Comparison of ENCODE assay signal across 20 cellular contexts in genomic region chr2:215370116-215370965, GRCh38. TPM values are rescaled to one million over a fixed set of nuclear protein-coding genes. Genes with fewer than 3 reads are reported as not detected.
DNase-seq lines count a peak whose midpoint lies in the region; ATAC-seq and TF ChIP-seq lines count a peak whose summit lies in the region.
"Had no signal": no experiment of that assay in that cellular context is flagged by ENCODE, and none has a peak within 500 bp of the region (broad histone marks: within the 10 kb centered on the region; RNA-seq: fewer than 3 reads in every experiment).

No MANE protein-coding gene starts in this region.

- H3K4me3 ChIP-seq in fibroblast of mammary gland (ENCODE audit: control insufficient read depth, low read depth, low read length): no peak overlapping the region
- no peak overlapping the region for H3K4me3 ChIP-seq in rectal smooth muscle tissue (ENCODE audit: low read length)
- no peak overlapping the region for H3K4me3 ChIP-seq in colonic mucosa
- H3K4me3 ChIP-seq: heart left ventricle, MG63, spleen had no signal

- H3K27ac ChIP-seq in rectal smooth muscle tissue (ENCODE audit: low read depth, low read length) (peak overlapping the region; percentile 33), colonic mucosa (no peak overlapping the region)
- H3K27ac ChIP-seq: heart left ventricle, spleen had no signal

- H3K4me1 ChIP-seq in rectal smooth muscle tissue (ENCODE audit: control insufficient read depth, insufficient read depth, low read length) (no peaks in the 10 kb centered on the region), colonic mucosa (no peaks in the 10 kb centered on the region)
- H3K4me1 ChIP-seq: heart left ventricle, spleen had no signal

- peak; percentile 35 for DNase-seq in COR-L47 (lab: John Stamatoyannopoulos, UW)
- peak; percentile 22 for DNase-seq in NAMALWA (ENCODE audit: low spot score)
- peak; percentile 59 for DNase-seq in fibroblast of mammary gland (ENCODE audit: low read depth)
- DNase-seq in colonic mucosa: no peak
- DNase-seq in NCI-H524 treated with DMSO at 0.1 percent for 48 hours (lab: John Stamatoyannopoulos, UW): no peak
- DNase-seq: activated CD4-positive, alpha-beta T cell treated with anti-CD3 and anti-CD28 coated beads for 4 hours; activated CD8-positive, alpha-beta memory T cell treated with anti-CD3 and anti-CD28 coated beads for 24 hours; activated gamma-delta T cell treated with Interleukin-2 at 50 U/mL for 16 hours; activated T-cell treated with anti-CD3 and anti-CD28 coated beads, Interleukin-2, amount 50 U/mL, for 1 hour; CD4-positive, alpha-beta T cell; GF-D8; heart left ventricle; MG63; NCI-H1436; NCI-H526; spleen; stimulated activated CD4-positive, alpha-beta T cell treated with anti-CD3 and anti-CD28 coated beads, Interleukin-2, amount 100 ng/mL, for 48 hours had no signal

- TF ChIP-seq CTCF in fibroblast of mammary gland (conservative IDR thresholded peaks at IDR 0.05; ENCODE audit: control insufficient read depth, insufficient read depth, low read depth, low read length) (no peak), colonic mucosa (IDR thresholded peaks at IDR 0.05) (no peak)

- intact Hi-C loops in colonic mucosa (cut with DNase I): no loop called here

- no peak for ATAC-seq in esophagus mucosa
- ATAC-seq: stimulated activated effector memory CD8-positive, alpha-beta T cell treated with anti-CD3 and anti-CD28 coated beads, Interleukin-12 subunit alpha, Interleukin-12 subunit beta, amount 100 ng/mL, for 72 hours had no signal

- H3K9ac ChIP-seq in rectal smooth muscle tissue (ENCODE audit: low read length) (no peak overlapping the region), colonic mucosa (ENCODE audit: low read depth in 2 of 2, low read length in 2 of 2) (no peak overlapping the region)

- H3K9me3 ChIP-seq in colonic mucosa: no peaks in the 10 kb centered on the region
- H3K9me3 ChIP-seq: heart left ventricle, MG63, spleen had no signal

- peaks cover 34% of the 10 kb centered on the region for H3K36me3 ChIP-seq in rectal smooth muscle tissue (ENCODE audit: control insufficient read depth, insufficient read depth, low read length)
- H3K36me3 ChIP-seq in colonic mucosa: no peaks in the 10 kb centered on the region

- H3K27me3 ChIP-seq in rectal smooth muscle tissue (ENCODE audit: control insufficient read depth, insufficient read depth, low read length) (no peaks in the 10 kb centered on the region), colonic mucosa (no peaks in the 10 kb centered on the region)
- H3K27me3 ChIP-seq: heart left ventricle, MG63, spleen had no signal

RNA-seq across cellular contexts. Expression of gene ATIC, which starts 58.5 kb away (rescaled TPM):
- total RNA-seq in colonic mucosa: 100 to 1,000 TPM in 1 of 2 donors, 10 to 100 TPM in 1; 68.8 to 148 TPM
- total RNA-seq in esophagus mucosa: 67.1 TPM

Comparison
In these comparisons a context has a peak if more than half of its experiments do, and no peak if none do; other contexts are left out.
1. DNase-seq: peak in COR-L47 (single experiment), NAMALWA (single experiment) and fibroblast of mammary gland (single experiment); none in colonic mucosa (single experiment) and NCI-H524 treated with DMSO at 0.1 percent for 48 hours (single experiment).